In genomic region chr16:58044266-58045019, GRCh38 we compare ENCODE assay signal across 1 cellular context.
TF ChIP-seq lines count a peak whose summit lies in the region.

No MANE protein-coding gene starts in this region.

TF ChIP-seq in HepG2, 621 proteins besides CTCF, POLR2A, EP300 and RAD21:
- TF ChIP-seq FOXA1 (IDR thresholded peaks at IDR 0.05) = no peak
- TF ChIP-seq FOXA1 (CRISPR knock-in tag; IDR thresholded peaks at IDR 0.05) = no peak
- TF ChIP-seq POLR2G (IDR thresholded peaks at IDR 0.05; ENCODE audit: low read depth, low read length) = peak; percentile 27; the same call in 1 of the 2 replicates
- TF ChIP-seq RBM22 (optimal IDR thresholded peaks at IDR 0.05; ENCODE audit: low read length) = peak; percentile 59
TF ChIP-seq in HepG2: peak in this region for 2.
